In the genomic region with DNA sequence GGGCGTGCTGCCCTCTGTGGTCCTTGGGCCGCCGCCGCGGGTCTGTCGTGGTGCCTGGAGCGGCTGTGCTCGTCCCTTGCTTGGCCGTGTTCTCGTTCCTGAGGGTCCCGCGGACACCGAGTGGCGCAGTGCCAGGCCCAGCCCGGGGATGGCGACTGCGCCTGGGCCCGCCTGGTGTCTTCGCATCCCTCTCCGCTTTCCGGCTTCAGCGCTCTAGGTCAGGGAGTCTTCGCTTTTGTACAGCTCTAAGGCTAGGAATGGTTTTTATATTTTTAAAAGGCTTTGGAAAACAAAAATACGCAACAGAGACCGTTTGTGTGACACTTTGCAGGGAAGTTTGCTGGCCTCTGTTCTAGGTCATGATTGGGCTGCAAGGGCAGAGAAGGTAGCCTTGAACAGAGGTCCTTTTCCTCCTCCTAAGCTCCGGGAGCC, we compare ENCODE assay signal across 8 cellular contexts. TPM values are rescaled to one million over a fixed set of nuclear protein-coding genes. Genes with fewer than 3 reads are reported as not detected.
DNase-seq lines count a peak whose midpoint lies in the region; ATAC-seq and TF ChIP-seq lines count a peak whose summit lies in the region.

No MANE protein-coding gene starts in this region.

- H3K4me3 ChIP-seq in WERI-Rb-1 (ENCODE audit: low read depth, low read length): peak overlapping the region; percentile 66
- peak overlapping the region; percentile 55 to 95 for H3K4me3 ChIP-seq in foreskin fibroblast (ENCODE audit: low read depth in 1 of 2, low read length in 2 of 2)

- H3K36me3 ChIP-seq in WERI-Rb-1: peaks cover 37% of the 10 kb centered on the region

- H3K27ac ChIP-seq in WERI-Rb-1: peak overlapping the region; percentile 71

- CTCF ChIA-PET in HEK293T (lab: Yijun Ruan, JAX): interaction anchor here (0.7 kb wide), 1 partner anchor 598 kb away, joined by 3 read pairs; no protein-coding TSS in a partner anchor

- no peak for TF ChIP-seq CTCF in WERI-Rb-1 (IDR thresholded peaks at IDR 0.05; ENCODE audit: low read depth, low read length)
- TF ChIP-seq CTCF in foreskin fibroblast (IDR thresholded peaks at IDR 0.05; ENCODE audit: low read depth, low read length): no peak
- no peak for TF ChIP-seq CTCF in neural crest cell (conservative IDR thresholded peaks at IDR 0.05)

- in situ Hi-C loops in G401 (cut with HindIII; ENCODE audit: low sequenced_read_pairs): no loop called here

- H3K27me3 ChIP-seq in WERI-Rb-1 (ENCODE audit: insufficient read depth, low read depth, severe bottlenecking): no peaks in the 10 kb centered on the region

- H3K36me3 Mint-ChIP-seq in neural crest cell (ENCODE audit: low read depth): peaks cover 14% of the 10 kb centered on the region

- no peaks in the 10 kb centered on the region for H3K27me3 Mint-ChIP-seq in neural crest cell (ENCODE audit: low read depth)

- H3K9me3 Mint-ChIP-seq in neural crest cell: peaks cover 7% of the 10 kb centered on the region

- ATAC-seq in GM21367 (IDR thresholded peaks at IDR 0.05; ENCODE audit: unreplicated experiment) (peak; percentile 26), HG03565 (IDR thresholded peaks at IDR 0.05; ENCODE audit: unreplicated experiment) (peak; percentile 17)

- H3K9me3 ChIP-seq in WERI-Rb-1 (ENCODE audit: severe bottlenecking): no peaks in the 10 kb centered on the region

- POLR2A ChIA-PET in HEK293T (lab: Yijun Ruan, JAX): no interaction called here

- DNase-seq in G401 (ENCODE audit: low spot score) (peak; percentile 43), WERI-Rb-1 (peak; percentile 50), foreskin fibroblast (peak; percentile 19 to 61), neural crest cell (ENCODE audit: low read depth, low spot score) (peak; percentile 34), iPS-NIHi11 (ENCODE audit: low spot score) (no peak), HEK293T (ENCODE audit: extremely low spot score) (no peak)

- peaks cover 43% of the 10 kb centered on the region for H3K4me1 Mint-ChIP-seq in neural crest cell

- H3K27ac Mint-ChIP-seq in neural crest cell (ENCODE audit: unreplicated experiment): peak overlapping the region; percentile 21

- H3K4me3 Mint-ChIP-seq in neural crest cell: peak overlapping the region; percentile 94

TF ChIP-seq in HEK293T, 16 proteins besides CTCF, POLR2A, EP300 and RAD21:
- TF ChIP-seq BHLHE40 (IDR thresholded peaks at IDR 0.05; ENCODE audit: borderline replicate concordance): no peak
- no peak for TF ChIP-seq FOXK2 (IDR thresholded peaks at IDR 0.05)
- TF ChIP-seq HDGF (IDR thresholded peaks at IDR 0.05; ENCODE audit: borderline replicate concordance): no peak
TF ChIP-seq in HEK293T: peak in this region for 0.

RNA-seq across cellular contexts. Expression of a gene that starts 0.7 kb away (rescaled TPM):
- total RNA-seq in G401 (2014; rRNA removed; shearing (Covaris generic)): 305 and 352 TPM in 2 replicates
- 234 and 241 TPM in 2 replicates for total RNA-seq in neural crest cell

Comparison
In these comparisons a context has a peak if more than half of its experiments do, and no peak if none do; other contexts are left out.
1. DNase-seq: peak in G401 (single experiment), WERI-Rb-1 (single experiment), foreskin fibroblast (2 of 2) and neural crest cell (single experiment); none in iPS-NIHi11 (single experiment) and HEK293T (single experiment).